ENCODE assay signal across 9 cellular contexts in the genomic region with DNA sequence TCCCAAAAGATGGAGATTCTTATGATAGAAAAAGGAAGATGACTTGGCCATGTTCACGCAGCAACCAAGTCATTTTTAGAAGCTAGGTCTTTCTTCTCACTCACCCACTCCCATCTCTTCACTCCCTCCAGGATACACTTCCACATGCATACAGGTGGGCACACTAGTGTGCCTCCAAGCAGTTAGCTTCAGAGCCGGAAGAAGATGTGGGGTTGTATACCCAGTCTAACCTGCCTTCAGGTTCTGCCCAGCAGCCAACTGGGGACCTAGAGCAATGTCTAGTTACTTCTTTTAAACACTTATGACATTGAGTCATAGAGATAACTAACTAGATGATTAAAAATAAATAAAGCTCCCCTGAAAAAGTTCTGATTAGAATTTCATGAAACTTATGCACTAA. TPM values are rescaled to one million over a fixed set of nuclear protein-coding genes. Genes with fewer than 3 reads are reported as not detected.
A peak's percentile ranks its signal among the peaks of the same experiment; 100 is the strongest.
DNase-seq lines count a peak whose midpoint lies in the region; ATAC-seq, FAIRE-seq and TF ChIP-seq lines count a peak whose summit lies in the region.
"Had no signal": no experiment of that assay in that cellular context is flagged by ENCODE, and none has a peak within 500 bp of the region (broad histone marks: within the 10 kb centered on the region; RNA-seq: fewer than 3 reads in every experiment).

No MANE protein-coding gene starts in this region.

- no peaks in the 10 kb centered on the region for H3K27me3 ChIP-seq in small intestine (ENCODE audit: control insufficient read depth in 2 of 2, insufficient read depth in 2 of 2, low read length in 2 of 2)
- no peaks in the 10 kb centered on the region for H3K27me3 ChIP-seq in HAP-1 (ENCODE audit: low read depth)
- H3K27me3 ChIP-seq in aorta (ENCODE audit: control insufficient read depth in 1 of 2, insufficient read depth in 2 of 2, low read length in 1 of 2), result no peaks in the 10 kb centered on the region

- DNase-seq in central memory CD8-positive, alpha-beta T cell (ENCODE audit: low spot score in 2 of 2), result peak in 1 of 2 donors; percentile 13
- no peak for DNase-seq in small intestine
- no peak for DNase-seq in nucleus accumbens (lab: John Stamatoyannopoulos, UW)
- DNase-seq in HAP-1 (ENCODE audit: low spot score in 2 of 2), result no peak
- DNase-seq in aorta, result no peak
- DNase-seq in glutamatergic neuron, result no peak
- DNase-seq: activated CD4-positive, CD25-positive, alpha-beta regulatory T cell treated with anti-CD3 and anti-CD28 coated beads, Interleukin-2, amount 50 U/mL, for 72 hours had no signal

- peak overlapping the region; percentile 24 to 47 for H3K27ac ChIP-seq in small intestine (ENCODE audit: low read depth in 1 of 2, low read length in 1 of 2)
- no peak overlapping the region for H3K27ac ChIP-seq in aorta (ENCODE audit: low read depth in 1 of 2, low read length in 2 of 2)

- H3K9me3 Mint-ChIP-seq in central memory CD8-positive, alpha-beta T cell, result no peaks in the 10 kb centered on the region
- peaks cover 3% of the 10 kb centered on the region for H3K9me3 Mint-ChIP-seq in glutamatergic neuron (ENCODE audit: unreplicated experiment)

- peaks cover 0 to 5% of the 10 kb centered on the region in 2 donors for H3K4me1 ChIP-seq in small intestine (ENCODE audit: control insufficient read depth in 2 of 2, insufficient read depth in 1 of 2, low read depth in 1 of 2, low read length in 1 of 2)
- no peaks in the 10 kb centered on the region for H3K4me1 ChIP-seq in HAP-1
- peaks cover 0 to 2% of the 10 kb centered on the region in 2 donors for H3K4me1 ChIP-seq in aorta (ENCODE audit: control insufficient read depth in 1 of 2, insufficient read depth in 2 of 2, low read length in 2 of 2)

- in situ Hi-C loops in HAP-1 (cut with MboI; ENCODE audit: low sequenced_read_pairs), result no loop called here

- H3K36me3 ChIP-seq in small intestine (ENCODE audit: control insufficient read depth in 2 of 2, insufficient read depth in 2 of 2, low read length in 2 of 2), result no peaks in the 10 kb centered on the region
- no peaks in the 10 kb centered on the region for H3K36me3 ChIP-seq in HAP-1 (replicated peaks)
- no peaks in the 10 kb centered on the region for H3K36me3 ChIP-seq in aorta (ENCODE audit: control insufficient read depth in 1 of 2, insufficient read depth in 2 of 2, low read length in 1 of 2)

- WGBS in small intestine, 3 donors, result 65 to 75% (median 69%) methylated on average over 2 of the region's 2 CpGs
- 93 to 96% methylated on average over 2 of the region's 2 CpGs for WGBS in aorta, 2 donors

- peak overlapping the region; percentile 91 for H3K4me3 Mint-ChIP-seq in central memory CD8-positive, alpha-beta T cell
- no peak overlapping the region for H3K4me3 Mint-ChIP-seq in glutamatergic neuron (ENCODE audit: unreplicated experiment)

- FAIRE-seq in small intestine (lab: Jason Lieb, UNC), result no peak

- ATAC-seq in GM18867 (IDR thresholded peaks at IDR 0.05; ENCODE audit: unreplicated experiment) (peak; percentile 26), HG03439 (IDR thresholded peaks at IDR 0.05; ENCODE audit: unreplicated experiment) (peak; percentile 25), aorta (ENCODE audit: low FRiP score) (no peak)
- ATAC-seq in central memory CD8-positive, alpha-beta T cell (replicated peaks; ENCODE audit: extremely low read depth, poor library complexity, severe bottlenecking), result peak; percentile 31

- H3K4me1 Mint-ChIP-seq in central memory CD8-positive, alpha-beta T cell, result peaks cover 68% of the 10 kb centered on the region
- peaks cover 3% of the 10 kb centered on the region for H3K4me1 Mint-ChIP-seq in glutamatergic neuron (ENCODE audit: low read depth, unreplicated experiment)

- intact Hi-C loops in aorta (cut with DNase I), result no loop called here

- H3K4me3 ChIP-seq in small intestine (ENCODE audit: low read depth in 1 of 2, low read length in 2 of 2) (peak overlapping the region in 1 of 2 donors; percentile 17), HAP-1 (no peak overlapping the region), aorta (ENCODE audit: low read length in 2 of 2) (no peak overlapping the region)

- TF ChIP-seq CTCF in glutamatergic neuron (IDR thresholded peaks at IDR 0.05; ENCODE audit: partially characterized antibody, unreplicated experiment), result no peak

- no peaks in the 10 kb centered on the region for H3K27me3 Mint-ChIP-seq in central memory CD8-positive, alpha-beta T cell
- no peaks in the 10 kb centered on the region for H3K27me3 Mint-ChIP-seq in glutamatergic neuron (ENCODE audit: unreplicated experiment)

- H3K9me3 ChIP-seq in small intestine (ENCODE audit: control insufficient read depth, low read depth) (no peaks in the 10 kb centered on the region), HAP-1 (no peaks in the 10 kb centered on the region), aorta (ENCODE audit: control insufficient read depth, low read length) (no peaks in the 10 kb centered on the region)

- H3K27ac Mint-ChIP-seq in central memory CD8-positive, alpha-beta T cell (ENCODE audit: low read depth), result peak overlapping the region; percentile 97
- no peak overlapping the region for H3K27ac Mint-ChIP-seq in glutamatergic neuron (ENCODE audit: unreplicated experiment)

- H3K36me3 Mint-ChIP-seq in central memory CD8-positive, alpha-beta T cell (ENCODE audit: insufficient read depth), result peaks cover 10% of the 10 kb centered on the region
- no peaks in the 10 kb centered on the region for H3K36me3 Mint-ChIP-seq in glutamatergic neuron (ENCODE audit: unreplicated experiment)

RNA-seq across cellular contexts. Expression of gene TANK, which starts 21.8 kb away (rescaled TPM):
- polyA plus RNA-seq in small intestine (10 to 100 TPM; 27.7 to 39.1 (median 35.1) TPM), aorta (10 to 100 TPM; 33.1 to 39.3 TPM)
- total RNA-seq in aorta (10 to 100 TPM; 57.7 to 76.9 TPM), glutamatergic neuron (ENCODE audit: unreplicated experiment) (45.9 TPM)

Comparison
In these comparisons a context has a peak if more than half of its experiments do, and no peak if none do; other contexts are left out.
1. H3K27ac ChIP-seq: peak in small intestine (2 of 2); none in aorta (0 of 2).